Comparison of ENCODE assay signal across 29 cellular contexts in the genomic region with DNA sequence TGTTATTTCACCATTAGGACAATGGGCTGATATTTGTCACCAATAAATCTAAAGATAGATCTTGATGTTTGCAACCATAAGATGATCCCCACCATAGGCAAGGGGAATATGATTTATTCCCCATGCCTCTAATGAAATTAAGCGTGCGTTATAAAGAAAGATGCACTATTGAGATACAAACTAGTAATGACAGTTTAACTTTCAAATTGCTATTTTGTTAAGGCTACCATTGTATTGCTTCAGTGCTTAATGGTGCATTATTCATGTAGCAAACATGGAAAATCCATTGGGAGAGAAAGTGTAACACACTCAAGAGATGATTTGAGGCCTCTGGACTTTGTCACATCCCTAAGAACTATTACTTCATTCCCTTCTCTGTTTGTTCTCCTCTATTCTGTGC.
DNase-seq lines count a peak whose midpoint lies in the region; ATAC-seq and TF ChIP-seq lines count a peak whose summit lies in the region.
"Had no signal": no experiment of that assay in that cellular context is flagged by ENCODE, and none has a peak within 500 bp of the region (broad histone marks: within the 10 kb centered on the region; RNA-seq: fewer than 3 reads in every experiment).

No MANE protein-coding gene starts in this region.

- H3K4me2 ChIP-seq in SK-N-SH: no peak overlapping the region
- H3K4me2 ChIP-seq: A549; BLaER1; BLaER1 treated with 17β-estradiol and CSF1 and Interleukin-3, amounts not matched to agents 10 nM and 100 nM had no signal

- no peaks in the 10 kb centered on the region for H3K36me3 ChIP-seq in SK-N-SH (replicated peaks in 1 of 2; ENCODE audit: control insufficient read depth in 1 of 2, insufficient read depth in 2 of 2, low read length in 1 of 2)
- H3K36me3 ChIP-seq: BE2C; BLaER1; BLaER1 treated with 17β-estradiol and CSF1 and Interleukin-3, amounts not matched to agents 10 nM and 100 nM had no signal

- H3K4me3 ChIP-seq in SK-N-SH (ENCODE audit: low read depth in 2 of 2, low read length in 1 of 2): no peak overlapping the region
- H3K4me3 ChIP-seq: A549; BLaER1; BLaER1 treated with 17β-estradiol and CSF1 and Interleukin-3, amounts not matched to agents 10 nM and 100 nM had no signal

- H3K79me2 ChIP-seq in SK-N-SH (ENCODE audit: insufficient read depth): no peaks in the 10 kb centered on the region

- no peaks in the 10 kb centered on the region for H3K9me2 ChIP-seq in SK-N-SH

- POLR2A ChIA-PET in SK-N-SH (lab: Yijun Ruan, JAX): no interaction called here

- 28% methylated on average over 2 of the region's 2 CpGs for WGBS in SK-N-SH (ENCODE audit: low lambda C conversion rate)

- H3K4me1 ChIP-seq in SK-N-SH (ENCODE audit: control insufficient read depth in 1 of 2, insufficient read depth in 2 of 2, low read depth in 1 of 2, low read length in 1 of 2): no peaks in the 10 kb centered on the region
- H3K4me1 ChIP-seq: A549; BE2C; BLaER1; BLaER1 treated with 17β-estradiol and CSF1 and Interleukin-3, amounts not matched to agents 10 nM and 100 nM; Caco-2 had no signal

- ATAC-seq in SK-N-SH treated with all-trans-retinoic acid at 6 μM for 48 hours (no peak), GM21528 (IDR thresholded peaks at IDR 0.05; ENCODE audit: low FRiP score, unreplicated experiment) (no peak)
- ATAC-seq: A549; CD8-positive, alpha-beta T cell had no signal

- H3K27ac ChIP-seq in SK-N-SH (ENCODE audit: low read depth in 2 of 2, low read length in 1 of 2): no peak overlapping the region
- H3K27ac ChIP-seq: 22Rv1; A549; BLaER1; BLaER1 treated with 17β-estradiol and CSF1 and Interleukin-3, amounts not matched to agents 10 nM and 100 nM; C4-2B had no signal

- H3K9me3 ChIP-seq in SK-N-SH: no peaks in the 10 kb centered on the region
- H3K9me3 ChIP-seq: A549; BE2C; BLaER1; BLaER1 treated with 17β-estradiol and CSF1 and Interleukin-3, amounts not matched to agents 10 nM and 100 nM; Caco-2 had no signal

- H2AFZ ChIP-seq in SK-N-SH (ENCODE audit: low read depth): no peak overlapping the region

- TF ChIP-seq RAD21 in SK-N-SH (IDR thresholded peaks at IDR 0.05; ENCODE audit: low read length): no peak

- no peak for TF ChIP-seq EP300 in SK-N-SH (IDR thresholded peaks at IDR 0.05; ENCODE audit: borderline replicate concordance in 1 of 2, low read depth in 1 of 2, low read length in 1 of 2)

- 0 out of 2 replicates have a peak, but pooled peaks cover 2% of the 10 kb centered on the region for H4K20me1 ChIP-seq in SK-N-SH (ENCODE audit: insufficient read depth)
- H4K20me1 ChIP-seq: BLaER1; BLaER1 treated with 17β-estradiol and CSF1 and Interleukin-3, amounts not matched to agents 10 nM and 100 nM had no signal

- H3K27me3 ChIP-seq in SK-N-SH (ENCODE audit: insufficient read depth): no peaks in the 10 kb centered on the region
- H3K27me3 ChIP-seq: BE2C; BLaER1; BLaER1 treated with 17β-estradiol and CSF1 and Interleukin-3, amounts not matched to agents 10 nM and 100 nM had no signal

- H3F3A ChIP-seq in SK-N-SH (replicated peaks; ENCODE audit: insufficient read depth): no peaks in the 10 kb centered on the region

- no peak for DNase-seq in SK-N-SH
- DNase-seq in SK-N-DZ (ENCODE audit: low spot score): peak; percentile 79
- DNase-seq: 8988T; ACHN; AML-193; BE2C; C1 segment of cervical spinal cord; Caco-2; Calu3; CD4-positive, alpha-beta memory T cell; CD4-positive, alpha-beta T cell; CD4-positive, CD25-positive, alpha-beta regulatory T cell; CD8-positive, alpha-beta memory T cell; CD8-positive, alpha-beta T cell; COR-L47; DMS 273 treated with DMSO at 0.1 percent for 48 hours; DMS153; DMS53; DMS79; DMS79 treated with DMSO at 0.1 percent for 48 hours; DND-41; EL had no signal

- H3K9ac ChIP-seq in SK-N-SH: no peak overlapping the region
- H3K9ac ChIP-seq: BLaER1; BLaER1 treated with 17β-estradiol and CSF1 and Interleukin-3, amounts not matched to agents 10 nM and 100 nM had no signal

- no peak for TF ChIP-seq CTCF in SK-N-SH (IDR thresholded peaks at IDR 0.05)

- CTCF ChIA-PET in SK-N-SH (lab: Yijun Ruan, JAX): interaction anchor here (1.5 to 6.0 kb wide), 3 partner anchors 13 to 392 kb away, joined by 4 to 76 read pairs (median 18); no protein-coding TSS in a partner anchor

TF ChIP-seq in SK-N-SH treated with all-trans-retinoic acid at 6 μM for 48 hours, 23 proteins besides CTCF, POLR2A, EP300 and RAD21:
- TF ChIP-seq BACH2 (CRISPR knock-in tag; IDR thresholded peaks at IDR 0.05; ENCODE audit: borderline replicate concordance) (no peak), ISL1 (CRISPR knock-in tag; IDR thresholded peaks at IDR 0.05) (peak; percentile 83), OSR1 (CRISPR knock-in tag; IDR thresholded peaks at IDR 0.05) (no peak), ARNTL (CRISPR knock-in tag; IDR thresholded peaks at IDR 0.05; ENCODE audit: borderline replicate concordance, low read depth) (no peak)
- TF ChIP-seq, protein P1, sequence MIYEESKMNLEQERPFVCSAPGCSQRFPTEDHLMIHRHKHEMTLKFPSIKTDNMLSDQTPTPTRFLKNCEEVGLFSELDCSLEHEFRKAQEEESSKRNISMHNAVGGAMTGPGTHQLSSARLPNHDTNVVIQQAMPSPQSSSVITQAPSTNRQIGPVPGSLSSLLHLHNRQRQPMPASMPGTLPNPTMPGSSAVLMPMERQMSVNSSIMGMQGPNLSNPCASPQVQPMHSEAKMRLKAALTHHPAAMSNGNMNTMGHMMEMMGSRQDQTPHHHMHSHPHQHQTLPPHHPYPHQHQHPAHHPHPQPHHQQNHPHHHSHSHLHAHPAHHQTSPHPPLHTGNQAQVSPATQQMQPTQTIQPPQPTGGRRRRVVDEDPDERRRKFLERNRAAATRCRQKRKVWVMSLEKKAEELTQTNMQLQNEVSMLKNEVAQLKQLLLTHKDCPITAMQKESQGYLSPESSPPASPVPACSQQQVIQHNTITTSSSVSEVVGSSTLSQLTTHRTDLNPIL (CRISPR knock-in tag; IDR thresholded peaks at IDR 0.05; ENCODE audit: low read depth): no peak

TF ChIP-seq in SK-N-SH, 30 proteins besides CTCF, POLR2A, EP300 and RAD21:
- TF ChIP-seq, protein P2, sequence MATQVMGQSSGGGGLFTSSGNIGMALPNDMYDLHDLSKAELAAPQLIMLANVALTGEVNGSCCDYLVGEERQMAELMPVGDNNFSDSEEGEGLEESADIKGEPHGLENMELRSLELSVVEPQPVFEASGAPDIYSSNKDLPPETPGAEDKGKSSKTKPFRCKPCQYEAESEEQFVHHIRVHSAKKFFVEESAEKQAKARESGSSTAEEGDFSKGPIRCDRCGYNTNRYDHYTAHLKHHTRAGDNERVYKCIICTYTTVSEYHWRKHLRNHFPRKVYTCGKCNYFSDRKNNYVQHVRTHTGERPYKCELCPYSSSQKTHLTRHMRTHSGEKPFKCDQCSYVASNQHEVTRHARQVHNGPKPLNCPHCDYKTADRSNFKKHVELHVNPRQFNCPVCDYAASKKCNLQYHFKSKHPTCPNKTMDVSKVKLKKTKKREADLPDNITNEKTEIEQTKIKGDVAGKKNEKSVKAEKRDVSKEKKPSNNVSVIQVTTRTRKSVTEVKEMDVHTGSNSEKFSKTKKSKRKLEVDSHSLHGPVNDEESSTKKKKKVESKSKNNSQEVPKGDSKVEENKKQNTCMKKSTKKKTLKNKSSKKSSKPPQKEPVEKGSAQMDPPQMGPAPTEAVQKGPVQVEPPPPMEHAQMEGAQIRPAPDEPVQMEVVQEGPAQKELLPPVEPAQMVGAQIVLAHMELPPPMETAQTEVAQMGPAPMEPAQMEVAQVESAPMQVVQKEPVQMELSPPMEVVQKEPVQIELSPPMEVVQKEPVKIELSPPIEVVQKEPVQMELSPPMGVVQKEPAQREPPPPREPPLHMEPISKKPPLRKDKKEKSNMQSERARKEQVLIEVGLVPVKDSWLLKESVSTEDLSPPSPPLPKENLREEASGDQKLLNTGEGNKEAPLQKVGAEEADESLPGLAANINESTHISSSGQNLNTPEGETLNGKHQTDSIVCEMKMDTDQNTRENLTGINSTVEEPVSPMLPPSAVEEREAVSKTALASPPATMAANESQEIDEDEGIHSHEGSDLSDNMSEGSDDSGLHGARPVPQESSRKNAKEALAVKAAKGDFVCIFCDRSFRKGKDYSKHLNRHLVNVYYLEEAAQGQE (IDR thresholded peaks at IDR 0.05; ENCODE audit: low read depth, low read length): no peak
- TF ChIP-seq, protein P3, sequence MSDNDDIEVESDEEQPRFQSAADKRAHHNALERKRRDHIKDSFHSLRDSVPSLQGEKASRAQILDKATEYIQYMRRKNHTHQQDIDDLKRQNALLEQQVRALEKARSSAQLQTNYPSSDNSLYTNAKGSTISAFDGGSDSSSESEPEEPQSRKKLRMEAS (IDR thresholded peaks at IDR 0.05; ENCODE audit: low read depth): no peak
- no peak for TF ChIP-seq SIN3A (IDR thresholded peaks at IDR 0.05; ENCODE audit: borderline replicate concordance, low read depth, low read length)
TF ChIP-seq in SK-N-SH: peak in this region for 0.
